8 cellular contexts compared by ENCODE assay signal in genomic region chr1:158149175-158149574, GRCh38. TPM values are rescaled to one million over a fixed set of nuclear protein-coding genes. Genes with fewer than 3 reads are reported as not detected.
A peak's percentile ranks its signal among the peaks of the same experiment; 100 is the strongest.
DNase-seq lines count a peak whose midpoint lies in the region; ATAC-seq and TF ChIP-seq lines count a peak whose summit lies in the region.

No MANE protein-coding gene starts in this region.

- H3K27ac Mint-ChIP-seq in activated naive CD4-positive, alpha-beta T cell treated with anti-CD3 and anti-CD28 coated beads, Interleukin-2, amount 10 ng/mL, durations not matched to agents 7 days and 5 days = no peak overlapping the region
- peak overlapping the region; percentile 89 for H3K27ac Mint-ChIP-seq in memory B cell

- DNase-seq in activated naive CD4-positive, alpha-beta T cell treated with anti-CD3 and anti-CD28 coated beads, Interleukin-2, amount 10 ng/mL, durations not matched to agents 7 days and 5 days = no peak
- no peak for DNase-seq in activated naive CD4-positive, alpha-beta T cell treated with anti-CD3 and anti-CD28 coated beads, Interleukin-2, amount 50 U/mL, for 16 hours
- DNase-seq in breast epithelium (ENCODE audit: low spot score in 2 of 2) (no peak), memory B cell (ENCODE audit: low spot score in 2 of 2) (no peak), aorta (no peak), NCI-H345 treated with DMSO at 0.1 percent for 48 hours (lab: John Stamatoyannopoulos, UW; ENCODE audit: unreplicated experiment) (no peak)
- DNase-seq in stimulated activated CD4-positive, alpha-beta T cell treated with anti-CD3 and anti-CD28 coated beads, Interleukin-4, amount 100 ng/mL, for 4 hours = no peak

- no peak for ATAC-seq in memory B cell (ENCODE audit: low read depth)
- ATAC-seq in aorta (ENCODE audit: low FRiP score) = peak; percentile 48
- no peak for ATAC-seq in GM18517 (IDR thresholded peaks at IDR 0.05; ENCODE audit: unreplicated experiment)

- intact Hi-C loops in breast epithelium (cut with DNase I; ENCODE audit: low total_unique reads) (no loop called here), aorta (cut with DNase I) (no loop called here)

- peaks cover 13% of the 10 kb centered on the region for H3K27me3 Mint-ChIP-seq in activated naive CD4-positive, alpha-beta T cell treated with anti-CD3 and anti-CD28 coated beads, Interleukin-2, amount 10 ng/mL, durations not matched to agents 7 days and 5 days
- no peaks in the 10 kb centered on the region for H3K27me3 Mint-ChIP-seq in memory B cell

- 30 to 34% methylated on average over 8 of the region's 8 CpGs for WGBS in aorta, 2 donors

- H3K36me3 ChIP-seq in breast epithelium = no peaks in the 10 kb centered on the region
- H3K36me3 ChIP-seq in aorta (ENCODE audit: control insufficient read depth in 1 of 2, insufficient read depth in 2 of 2, low read length in 1 of 2) = no peaks in the 10 kb centered on the region

- CTCF ChIA-PET in activated naive CD4-positive, alpha-beta T cell treated with anti-CD3 and anti-CD28 coated beads, Interleukin-2, amount 10 ng/mL, durations not matched to agents 7 days and 5 days (lab: Charles Lee) = no interaction called here

- peaks cover 4% of the 10 kb centered on the region for H3K9me3 Mint-ChIP-seq in activated naive CD4-positive, alpha-beta T cell treated with anti-CD3 and anti-CD28 coated beads, Interleukin-2, amount 10 ng/mL, durations not matched to agents 7 days and 5 days
- peaks cover 5% of the 10 kb centered on the region for H3K9me3 Mint-ChIP-seq in memory B cell

- H3K27me3 ChIP-seq in breast epithelium (no peaks in the 10 kb centered on the region), aorta (ENCODE audit: control insufficient read depth in 1 of 2, insufficient read depth in 2 of 2, low read length in 1 of 2) (no peaks in the 10 kb centered on the region)

- TF ChIP-seq POLR2A in breast epithelium (IDR thresholded peaks at IDR 0.05) = no peak

- H3K4me3 Mint-ChIP-seq in activated naive CD4-positive, alpha-beta T cell treated with anti-CD3 and anti-CD28 coated beads, Interleukin-2, amount 10 ng/mL, durations not matched to agents 7 days and 5 days = peak overlapping the region; percentile 87
- H3K4me3 Mint-ChIP-seq in memory B cell = peak overlapping the region; percentile 96

- H3K9me3 ChIP-seq in breast epithelium (no peaks in the 10 kb centered on the region), aorta (ENCODE audit: control insufficient read depth, low read length) (no peaks in the 10 kb centered on the region)

- TF ChIP-seq CTCF in breast epithelium (IDR thresholded peaks at IDR 0.05) = no peak

- H3K4me1 ChIP-seq in breast epithelium (no peaks in the 10 kb centered on the region), aorta (ENCODE audit: control insufficient read depth in 1 of 2, insufficient read depth in 2 of 2, low read length in 2 of 2) (peaks cover 0 to 2% of the 10 kb centered on the region in 2 donors)

- H3K4me3 ChIP-seq in breast epithelium (peak overlapping the region; percentile 31 to 56 (median 44)), aorta (ENCODE audit: low read length in 2 of 2) (no peak overlapping the region)

- H3K4me1 Mint-ChIP-seq in activated naive CD4-positive, alpha-beta T cell treated with anti-CD3 and anti-CD28 coated beads, Interleukin-2, amount 10 ng/mL, durations not matched to agents 7 days and 5 days = peaks cover 22% of the 10 kb centered on the region
- peaks cover 39% of the 10 kb centered on the region for H3K4me1 Mint-ChIP-seq in memory B cell

- no peaks in the 10 kb centered on the region for H3K36me3 Mint-ChIP-seq in activated naive CD4-positive, alpha-beta T cell treated with anti-CD3 and anti-CD28 coated beads, Interleukin-2, amount 10 ng/mL, durations not matched to agents 7 days and 5 days
- peaks cover 4% of the 10 kb centered on the region for H3K36me3 Mint-ChIP-seq in memory B cell

- H3K27ac ChIP-seq in breast epithelium (peak overlapping the region; percentile 43 to 82), aorta (ENCODE audit: low read depth in 1 of 2, low read length in 2 of 2) (peak overlapping the region in 1 of 2 donors; percentile 16)

RNA-seq across cellular contexts. Expression of gene CD1D, which starts 31.5 kb away (rescaled TPM):
- 1 to 10 TPM in 2 of 3 donors, under 1 TPM in 1; 0.96 to 2.0 (median 1.8) TPM for total RNA-seq in breast epithelium
- total RNA-seq in aorta = 1 to 10 TPM; 2.0 to 3.3 TPM
- under 1 TPM; 0.59 to 0.63 TPM for polyA plus RNA-seq in aorta

Comparison
In these comparisons a context has a peak if more than half of its experiments do, and no peak if none do; other contexts are left out.
1. H3K4me3 ChIP-seq: peak in breast epithelium (3 of 3); none in aorta (0 of 2).